Comparison of ENCODE assay signal across 9 cellular contexts in genomic region chr11:64186205-64187165, GRCh38. TPM values are rescaled to one million over a fixed set of nuclear protein-coding genes. Genes with fewer than 3 reads are reported as not detected.
DNase-seq lines count a peak whose midpoint lies in the region; ATAC-seq, FAIRE-seq and TF ChIP-seq lines count a peak whose summit lies in the region.
"Had no signal": no experiment of that assay in that cellular context is flagged by ENCODE, and none has a peak within 500 bp of the region (broad histone marks: within the 10 kb centered on the region; RNA-seq: fewer than 3 reads in every experiment).

No MANE protein-coding gene starts in this region.

- no peak overlapping the region for H2BK120ac ChIP-seq in H1 (replicated peaks; ENCODE audit: low read depth, low read length)

- TF ChIP-seq CTCF in SU-DHL-6 (IDR thresholded peaks at IDR 0.05; ENCODE audit: insufficient read depth, low read length, poor library complexity, severe bottlenecking) (no peak), H1 (IDR thresholded peaks at IDR 0.05; ENCODE audit: control extremely low read depth in 1 of 3, insufficient read depth in 1 of 3, low read depth in 1 of 3, low read length in 3 of 3) (peak in 1 of 3 experiments; percentile 35; a peak in 1 of 4 replicates)

- in situ Hi-C loops in HAP-1 (cut with MboI; ENCODE audit: low sequenced_read_pairs), result no loop called here

- peaks cover 9% of the 10 kb centered on the region for H3K23me2 ChIP-seq in H1 (ENCODE audit: low read depth, low read length)

- no peak overlapping the region for H2BK15ac ChIP-seq in H1 (ENCODE audit: low read length)

- no peak overlapping the region for H2BK12ac ChIP-seq in H1 (ENCODE audit: low read depth, low read length)

- H3K14ac ChIP-seq in H1 (ENCODE audit: insufficient read length), result no peak overlapping the region

- no peak overlapping the region for H3K23ac ChIP-seq in H1 (ENCODE audit: insufficient read length)

- H3K4me3 ChIP-seq in HAP-1 (no peak overlapping the region), SU-DHL-6 (ENCODE audit: insufficient read depth, low read length, poor library complexity, severe bottlenecking) (no peak overlapping the region), H1 (ENCODE audit: extremely low read depth in 1 of 4, insufficient read depth in 2 of 4, low read depth in 3 of 4, low read length in 4 of 4) (no peak overlapping the region; a peak in 1 of 8 replicates)

- no peak overlapping the region; the same call in 1 of the 2 replicates for H4K8ac ChIP-seq in H1 (ENCODE audit: extremely low read depth, insufficient read depth, low read length)

- WGBS in H1 (ENCODE audit: extremely low coverage in 1 of 2, insufficient coverage in 1 of 2, insufficient read length in 1 of 2, insufficient replicate concordance in 2 of 2, low coverage in 1 of 2, low lambda C conversion rate in 2 of 2, missing lambda C conversion rate in 1 of 2), 2 experiments, result 7% methylated on average over 24 of the region's 90 CpGs; no CpG with 5 or more reads in 1 of the 2 experiments

- peaks cover 12% of the 10 kb centered on the region for H3K79me2 ChIP-seq in SU-DHL-6 (ENCODE audit: insufficient read depth, low read length)
- H3K79me2 ChIP-seq in H1 (ENCODE audit: control insufficient read depth in 1 of 2, insufficient read depth in 2 of 2, low read length in 2 of 2), result peaks cover 12 to 23% of the 10 kb centered on the region in 2 experiments

- 0 out of 2 replicates have a peak, but pooled peaks cover 7% of the 10 kb centered on the region for H3F3A ChIP-seq in SU-DHL-6 (ENCODE audit: insufficient read depth)

- H3K4ac ChIP-seq in H1 (replicated peaks; ENCODE audit: insufficient read length, low read depth, low read length), result peak overlapping the region; percentile 44

- H3K9ac ChIP-seq in SU-DHL-6 (ENCODE audit: low read length) (no peak overlapping the region), H1 (replicated peaks in 1 of 4; ENCODE audit: extremely low read depth in 1 of 4, low read depth in 3 of 4, low read length in 3 of 4) (peak overlapping the region in 2 of 4 experiments; percentile 61 to 89; a peak in 4 of 7 replicates)

- H2BK20ac ChIP-seq in H1 (ENCODE audit: low read length), result no peak overlapping the region

- peak in 1 of 2 experiments; percentile 47; a peak in 2 of 3 replicates for TF ChIP-seq POLR2A in H1 (IDR thresholded peaks at IDR 0.05; ENCODE audit: control extremely low read depth in 1 of 2, low read depth in 2 of 2, low read length in 2 of 2)

- H4K20me1 ChIP-seq in SU-DHL-6 (ENCODE audit: low read depth, low read length) (no peaks in the 10 kb centered on the region; the same call in 1 of the 2 replicates), H1 (replicated peaks in 1 of 2; ENCODE audit: control insufficient read depth in 1 of 2, insufficient read depth in 2 of 2, low read length in 2 of 2) (peaks cover 9 to 22% of the 10 kb centered on the region in 2 experiments)

- no peak overlapping the region for H2BK5ac ChIP-seq in H1 (ENCODE audit: low read depth, low read length)

- peak in 1 of 2 experiments; percentile 23; a peak in 1 of 4 replicates for TF ChIP-seq RAD21 in H1 (IDR thresholded peaks at IDR 0.05 in 1 of 2, conservative IDR thresholded peaks at IDR 0.05 in 1 of 2; ENCODE audit: low read depth in 2 of 2, low read length in 2 of 2)

- H3K4me2 ChIP-seq in SU-DHL-6 (ENCODE audit: low read depth, low read length, poor library complexity, severe bottlenecking) (no peak overlapping the region), H1 (ENCODE audit: insufficient read depth in 1 of 2, low read depth in 2 of 2, low read length in 2 of 2) (no peak overlapping the region)
- H3K4me2 ChIP-seq: KMS-11 had no signal

- no peaks in the 10 kb centered on the region for H3K27me3 ChIP-seq in HAP-1 (ENCODE audit: low read depth)
- H3K27me3 ChIP-seq in SU-DHL-6 (ENCODE audit: low read length), result no peaks in the 10 kb centered on the region
- H3K27me3 ChIP-seq in H1 (replicated peaks in 1 of 4; ENCODE audit: control insufficient read depth in 3 of 4, extremely low read depth in 1 of 4, insufficient read depth in 3 of 4, low read length in 3 of 4), result no peaks in the 10 kb centered on the region

- no peak for FAIRE-seq in H1 (lab: Jason Lieb, UNC)

- no peak overlapping the region for H3K18ac ChIP-seq in H1 (ENCODE audit: extremely low read depth, low read length)

- CTCF ChIA-PET in H1 (lab: Charles Lee; ENCODE audit: partially characterized antibody), result interaction anchor here (1.2 to 2.3 kb wide), 8 partner anchors 9 to 186 kb away, joined by 3 to 8 read pairs (median 4); partner anchors contain the start of gene PLCB3

- H3K36me3 ChIP-seq in HAP-1 (replicated peaks) (peaks cover 38% of the 10 kb centered on the region), SU-DHL-6 (ENCODE audit: low read length) (peaks cover 4% of the 10 kb centered on the region; the same call in 1 of the 2 replicates), H1 (ENCODE audit: control insufficient read depth in 2 of 4, insufficient read depth in 4 of 4, low read length in 3 of 4) (peaks cover 0 to 10% (median 0%) of the 10 kb centered on the region in 4 experiments; a peak in 4 of 8 replicates)

- H3K79me1 ChIP-seq in H1 (ENCODE audit: low read depth, low read length), result peaks cover 2% of the 10 kb centered on the region; the same call in 1 of the 2 replicates

- no peak overlapping the region for H4K5ac ChIP-seq in H1 (ENCODE audit: insufficient read length, low read depth, low read length)

- H3K27ac ChIP-seq in SU-DHL-6 (ENCODE audit: low read depth, low read length) (peak overlapping the region; percentile 57), H1 (ENCODE audit: low read depth, low read length) (no peak overlapping the region; the same call in 1 of the 2 replicates)

- H4K91ac ChIP-seq in H1 (replicated peaks; ENCODE audit: insufficient read length, low read length), result no peak overlapping the region

- peak overlapping the region; percentile 63 for H3K56ac ChIP-seq in H1 (replicated peaks; ENCODE audit: insufficient read length, low read depth, low read length)

- no peak overlapping the region for H2AK5ac ChIP-seq in H1 (ENCODE audit: low read depth, low read length)

- H3K9me2 ChIP-seq in SU-DHL-6 (replicated peaks; ENCODE audit: insufficient read depth, low read length), result no peaks in the 10 kb centered on the region

- peak; percentile 21 to 63 for DNase-seq in HAP-1 (ENCODE audit: low spot score in 2 of 2)
- DNase-seq in H1 (ENCODE audit: low read depth in 1 of 2, low spot score in 2 of 2), result no peak
- DNase-seq in stimulated activated CD4-positive, alpha-beta T cell treated with anti-CD3 and anti-CD28 coated beads, Interleukin-2, amount 100 ng/mL, for 24 hours, result peak; percentile 41 to 48
- no peak for DNase-seq in GF-D8 (lab: John Stamatoyannopoulos, UW)
- DNase-seq in mucosa of gallbladder (ENCODE audit: low spot score), result no peak

- TF ChIP-seq EP300 in H1 (IDR thresholded peaks at IDR 0.05; ENCODE audit: borderline replicate concordance in 1 of 2, low read depth in 2 of 2, low read length in 2 of 2), result 0 out of 3 replicates have a peak, but pooled peaks of 1 of the 2 experiments have one; percentile 9

- H3K4me1 ChIP-seq in HAP-1, result peaks cover 30% of the 10 kb centered on the region
- H3K4me1 ChIP-seq in H1 (replicated peaks in 1 of 4; ENCODE audit: control insufficient read depth in 3 of 4, insufficient read depth in 4 of 4, low read length in 3 of 4), result peaks cover 0 to 7% (median 4%) of the 10 kb centered on the region in 4 experiments; a peak in 6 of 7 replicates

- POLR2A ChIA-PET in H1 (lab: Charles Lee; ENCODE audit: partially characterized antibody), result interaction anchor here (0.6 to 12.4 kb wide), 30 partner anchors 10 to 1332 kb away, joined by 3 to 186 read pairs (median 4); partner anchors contain the start of genes FERMT3, FKBP2, MACROD1 and NUDT22

- ATAC-seq in GM18867 (IDR thresholded peaks at IDR 0.05; ENCODE audit: unreplicated experiment), result no peak
- ATAC-seq in HG03159 (IDR thresholded peaks at IDR 0.05; ENCODE audit: unreplicated experiment), result no peak

- H2AFZ ChIP-seq in SU-DHL-6 (ENCODE audit: low read depth, low read length, severe bottlenecking) (no peak overlapping the region), H1 (ENCODE audit: low read length) (no peak overlapping the region)

- no peaks in the 10 kb centered on the region for H3K9me3 ChIP-seq in HAP-1
- H3K9me3 ChIP-seq in SU-DHL-6 (ENCODE audit: insufficient read depth, low read length), result no peaks in the 10 kb centered on the region
- no peaks in the 10 kb centered on the region for H3K9me3 ChIP-seq in H1 (ENCODE audit: insufficient read depth in 2 of 2, low read depth in 1 of 2, low read length in 1 of 2)

RNA-seq across cellular contexts. Expression of gene STIP1, which starts 0.5 kb away (rescaled TPM):
- 316 and 329 TPM in 2 replicates for total RNA-seq in H1 (2021; fragmentation: NEBNext Ultra II Directional; extraction: Animal tissue kit (Norgen Biotek cat#: 25700))
- 140 and 151 TPM in 2 replicates for polyA plus RNA-seq in H1 (2011; rRNA removed)
- 252 TPM for polyA plus RNA-seq in H1 (2011; cell fraction: cytosol; rRNA removed)
- polyA plus RNA-seq in H1 (2011; cell fraction: nucleus; rRNA removed), result 221 TPM
- polyA plus RNA-seq in H1 (2012, experiment 1 of 2), result 305 to 468 TPM (median 341 TPM) in 4 replicates
- 185 TPM for polyA plus RNA-seq in H1 (2012, experiment 2 of 2)
- polyA plus RNA-seq in H1 (2013, experiment 1 of 2), result 190 TPM
- 182 TPM for polyA plus RNA-seq in H1 (2013, experiment 2 of 2)
- polyA minus RNA-seq in H1 (2011; rRNA and poly(A)+ RNA removed), result 373 and 434 TPM in 2 replicates
- polyA minus RNA-seq in H1 (2011; cell fraction: cytosol; rRNA and poly(A)+ RNA removed), result 164 TPM
- 201 TPM for polyA minus RNA-seq in H1 (2011; cell fraction: nucleus; rRNA and poly(A)+ RNA removed)
- total RNA-seq in mucosa of gallbladder, result 115 TPM

RNA-seq across cellular contexts. Expression of gene FERMT3, which starts 20.0 kb away (rescaled TPM):
- total RNA-seq in H1 (2021; fragmentation: NEBNext Ultra II Directional; extraction: Animal tissue kit (Norgen Biotek cat#: 25700)), result 1.4 and 2.7 TPM in 2 replicates
- polyA plus RNA-seq in H1 (2011; rRNA removed), result 3.7 and 5.9 TPM in 2 replicates
- 4.0 TPM for polyA plus RNA-seq in H1 (2011; cell fraction: cytosol; rRNA removed)
- 20.1 TPM for polyA plus RNA-seq in H1 (2011; cell fraction: nucleus; rRNA removed)
- 2.2 to 6.1 TPM (median 3.2 TPM) in 4 replicates for polyA plus RNA-seq in H1 (2012, experiment 1 of 2)
- 3.0 TPM for polyA plus RNA-seq in H1 (2012, experiment 2 of 2)
- polyA plus RNA-seq in H1 (2013, experiment 1 of 2), result 1.1 TPM
- 1.0 TPM for polyA plus RNA-seq in H1 (2013, experiment 2 of 2)
- polyA minus RNA-seq in H1 (2011; rRNA and poly(A)+ RNA removed), result 0.32 and 2.0 TPM in 2 replicates
- 0.88 TPM for polyA minus RNA-seq in H1 (2011; cell fraction: cytosol; rRNA and poly(A)+ RNA removed)
- 5.9 TPM for polyA minus RNA-seq in H1 (2011; cell fraction: nucleus; rRNA and poly(A)+ RNA removed)
- 21.7 TPM for total RNA-seq in mucosa of gallbladder

RNA-seq across cellular contexts. Expression of gene MACROD1, which starts 20.6 kb away (rescaled TPM):
- 19.5 and 19.6 TPM in 2 replicates for total RNA-seq in H1 (2021; fragmentation: NEBNext Ultra II Directional; extraction: Animal tissue kit (Norgen Biotek cat#: 25700))
- 34.1 and 107 TPM in 2 replicates for polyA plus RNA-seq in H1 (2011; rRNA removed)
- 32.4 TPM for polyA plus RNA-seq in H1 (2011; cell fraction: cytosol; rRNA removed)
- 76.9 TPM for polyA plus RNA-seq in H1 (2011; cell fraction: nucleus; rRNA removed)
- polyA plus RNA-seq in H1 (2012, experiment 1 of 2), result 11.6 to 26.0 TPM (median 19.7 TPM) in 4 replicates
- polyA plus RNA-seq in H1 (2012, experiment 2 of 2), result 38.9 TPM
- polyA plus RNA-seq in H1 (2013, experiment 1 of 2), result 15.5 TPM
- polyA plus RNA-seq in H1 (2013, experiment 2 of 2), result 18.0 TPM
- polyA minus RNA-seq in H1 (2011; rRNA and poly(A)+ RNA removed), result 1.8 and 2.5 TPM in 2 replicates
- polyA minus RNA-seq in H1 (2011; cell fraction: cytosol; rRNA and poly(A)+ RNA removed), result 21.4 TPM
- polyA minus RNA-seq in H1 (2011; cell fraction: nucleus; rRNA and poly(A)+ RNA removed), result 16.9 TPM
- 19.3 TPM for total RNA-seq in mucosa of gallbladder

RNA-seq across cellular contexts. Expression of gene TRPT1, which starts 39.5 kb away (rescaled TPM):
- 34.5 and 39.7 TPM in 2 replicates for total RNA-seq in H1 (2021; fragmentation: NEBNext Ultra II Directional; extraction: Animal tissue kit (Norgen Biotek cat#: 25700))
- 74.6 and 102 TPM in 2 replicates for polyA plus RNA-seq in H1 (2011; rRNA removed)
- polyA plus RNA-seq in H1 (2011; cell fraction: cytosol; rRNA removed), result 65.6 TPM
- 135 TPM for polyA plus RNA-seq in H1 (2011; cell fraction: nucleus; rRNA removed)
- 36.0 to 51.1 TPM (median 49.9 TPM) in 4 replicates for polyA plus RNA-seq in H1 (2012, experiment 1 of 2)
- 67.7 TPM for polyA plus RNA-seq in H1 (2012, experiment 2 of 2)
- 66.7 TPM for polyA plus RNA-seq in H1 (2013, experiment 1 of 2)
- 64.4 TPM for polyA plus RNA-seq in H1 (2013, experiment 2 of 2)
- polyA minus RNA-seq in H1 (2011; rRNA and poly(A)+ RNA removed), result 21.2 and 24.8 TPM in 2 replicates
- polyA minus RNA-seq in H1 (2011; cell fraction: cytosol; rRNA and poly(A)+ RNA removed), result 19.4 TPM
- 29.0 TPM for polyA minus RNA-seq in H1 (2011; cell fraction: nucleus; rRNA and poly(A)+ RNA removed)
- total RNA-seq in mucosa of gallbladder, result 47.4 TPM

RNA-seq across cellular contexts. Expression of gene NUDT22, which starts 39.6 kb away (rescaled TPM):
- total RNA-seq in H1 (2021; fragmentation: NEBNext Ultra II Directional; extraction: Animal tissue kit (Norgen Biotek cat#: 25700)), result 43.4 and 51.5 TPM in 2 replicates
- polyA plus RNA-seq in H1 (2011; rRNA removed), result 69.0 and 97.1 TPM in 2 replicates
- 58.7 TPM for polyA plus RNA-seq in H1 (2011; cell fraction: cytosol; rRNA removed)
- 91.2 TPM for polyA plus RNA-seq in H1 (2011; cell fraction: nucleus; rRNA removed)
- polyA plus RNA-seq in H1 (2012, experiment 1 of 2), result 28.1 to 49.3 TPM (median 43.2 TPM) in 4 replicates
- 35.6 TPM for polyA plus RNA-seq in H1 (2012, experiment 2 of 2)
- polyA plus RNA-seq in H1 (2013, experiment 1 of 2), result 83.6 TPM
- polyA plus RNA-seq in H1 (2013, experiment 2 of 2), result 79.8 TPM
- polyA minus RNA-seq in H1 (2011; rRNA and poly(A)+ RNA removed), result 14.0 and 18.0 TPM in 2 replicates
- 31.9 TPM for polyA minus RNA-seq in H1 (2011; cell fraction: cytosol; rRNA and poly(A)+ RNA removed)
- polyA minus RNA-seq in H1 (2011; cell fraction: nucleus; rRNA and poly(A)+ RNA removed), result 26.1 TPM
- 78.6 TPM for total RNA-seq in mucosa of gallbladder

Comparison
In these comparisons a context has a peak if more than half of its experiments do, and no peak if none do; other contexts are left out.
1. DNase-seq: peak in HAP-1 (2 of 2) and stimulated activated CD4-positive, alpha-beta T cell treated with anti-CD3 and anti-CD28 coated beads, Interleukin-2, amount 100 ng/mL, for 24 hours (2 of 2); none in H1 (0 of 2), GF-D8 (single experiment) and mucosa of gallbladder (single experiment).